In genomic region chr14:75558440-75558839, GRCh38 we compare ENCODE assay signal across 13 cellular contexts. TPM values are rescaled to one million over a fixed set of nuclear protein-coding genes. Genes with fewer than 3 reads are reported as not detected.
"Had no signal": no experiment of that assay in that cellular context is flagged by ENCODE, and none has a peak within 500 bp of the region (broad histone marks: within the 10 kb centered on the region; RNA-seq: fewer than 3 reads in every experiment).

No MANE protein-coding gene starts in this region.

- H3K9me3 Mint-ChIP-seq: effector memory CD8-positive, alpha-beta T cell had no signal

- DNase-seq: activated T-cell treated with anti-CD3 and anti-CD28 coated beads for 4 hours; amygdala; effector memory CD8-positive, alpha-beta T cell; left ventricle myocardium superior; substantia nigra; transverse colon had no signal

- H3K4me1 Mint-ChIP-seq: brain had no signal

- H3K27ac Mint-ChIP-seq: brain; dendritic cell treated with granulocyte-macrophage colony-stimulating factor and Interleukin-4, amounts not matched to agents 40 ng/mL and 50 ng/mL, for 4 days; neural progenitor cell had no signal

- H3K4me3 Mint-ChIP-seq: brain; dendritic cell treated with granulocyte-macrophage colony-stimulating factor and Interleukin-4, amounts not matched to agents 40 ng/mL and 50 ng/mL, for 4 days; effector memory CD8-positive, alpha-beta T cell; neural progenitor cell had no signal

- H3K27me3 Mint-ChIP-seq: dendritic cell treated with granulocyte-macrophage colony-stimulating factor and Interleukin-4, amounts not matched to agents 40 ng/mL and 50 ng/mL, for 4 days had no signal

- H3K36me3 Mint-ChIP-seq: brain, neural progenitor cell had no signal

RNA-seq across cellular contexts. Expression of gene BATF, which starts 36.2 kb away (rescaled TPM):
- total RNA-seq: epithelial cell of proximal tubule, hepatocyte, kidney epithelial cell, renal cortical epithelial cell had no signal
